Comparison of ENCODE assay signal across 9 cellular contexts in the genomic region with DNA sequence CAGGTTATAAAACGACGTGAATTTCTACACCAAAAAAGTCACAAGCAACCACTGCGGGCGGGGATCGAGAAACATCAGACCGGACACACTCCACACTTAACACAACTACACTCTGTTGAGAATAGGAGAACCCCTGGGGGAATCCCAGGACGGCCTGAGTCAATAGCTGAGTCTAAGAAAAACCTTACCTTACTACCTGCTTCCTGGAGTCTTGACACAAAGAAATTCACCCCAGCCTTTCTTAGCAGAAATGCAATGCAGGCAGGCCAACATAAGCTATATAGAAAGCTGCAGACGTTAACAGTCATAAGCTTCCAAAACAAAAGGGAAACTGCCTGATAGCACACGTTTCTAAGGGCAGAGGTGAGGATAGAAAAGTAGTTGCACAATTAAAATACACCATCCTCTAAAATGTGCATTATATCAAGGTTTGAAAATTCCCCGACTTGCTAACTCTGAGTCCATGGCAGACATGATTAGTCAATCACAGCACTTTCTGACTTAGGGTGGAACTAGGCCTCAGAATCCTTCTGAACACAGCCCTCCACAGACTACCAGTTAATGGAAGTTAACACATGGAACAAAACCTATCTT.
DNase-seq lines count a peak whose midpoint lies in the region; ATAC-seq and TF ChIP-seq lines count a peak whose summit lies in the region.
"Had no signal": no experiment of that assay in that cellular context is flagged by ENCODE, and none has a peak within 500 bp of the region (broad histone marks: within the 10 kb centered on the region; RNA-seq: fewer than 3 reads in every experiment).

No MANE protein-coding gene starts in this region.

- peak; percentile 55 for ATAC-seq in GM21825 (IDR thresholded peaks at IDR 0.05; ENCODE audit: unreplicated experiment)
- peak; percentile 78 to 85 for ATAC-seq in stimulated activated naive B cell treated with anti-CD40 and anti-IgM and Interleukin-4, amounts not matched to agents 10 μg/mL and 1 μg/mL and 100 μg/mL, for 72 hours (replicated peaks)

- no peaks in the 10 kb centered on the region for H3K27me3 ChIP-seq in DOHH2 (ENCODE audit: control insufficient read depth, low read length)

- H3K9me3 ChIP-seq in DOHH2 (ENCODE audit: control insufficient read depth, insufficient read depth, low read length) = no peaks in the 10 kb centered on the region

- peak overlapping the region; percentile 92 for H3K4me2 ChIP-seq in DOHH2 (ENCODE audit: low read length)

- peaks cover 4% of the 10 kb centered on the region; the same call in 1 of the 2 replicates for H4K20me1 ChIP-seq in DOHH2 (ENCODE audit: control insufficient read depth, insufficient read depth, low read depth, low read length)

- no peaks in the 10 kb centered on the region for H3K4me1 Mint-ChIP-seq in chondrocyte (ENCODE audit: low read depth)
- peaks cover 65 to 90% of the 10 kb centered on the region in 2 donors for H3K4me1 Mint-ChIP-seq in stimulated activated naive B cell treated with anti-CD40 and anti-IgM and Interleukin-4, amounts not matched to agents 10 μg/mL and 1 μg/mL and 100 μg/mL, for 72 hours

- no peak overlapping the region for H3K4me3 Mint-ChIP-seq in chondrocyte (ENCODE audit: unreplicated experiment)
- H3K4me3 Mint-ChIP-seq in stimulated activated naive B cell treated with anti-CD40 and anti-IgM and Interleukin-4, amounts not matched to agents 10 μg/mL and 1 μg/mL and 100 μg/mL, for 72 hours = peak overlapping the region; percentile 44 to 48

- H3K4me3 ChIP-seq in DOHH2 (ENCODE audit: low read length) = peak overlapping the region; percentile 77
- H3K4me3 ChIP-seq: skin epidermis had no signal

- H3K9me2 ChIP-seq in DOHH2 (replicated peaks; ENCODE audit: control insufficient read depth, low read length) = no peaks in the 10 kb centered on the region

- H3K27ac ChIP-seq in DOHH2 (ENCODE audit: low read depth, low read length) = peak overlapping the region; percentile 98

- no peak for TF ChIP-seq CTCF in DOHH2 (IDR thresholded peaks at IDR 0.05; ENCODE audit: low read depth, low read length, poor library complexity, severe bottlenecking)
- no peak for TF ChIP-seq CTCF in chondrocyte (IDR thresholded peaks at IDR 0.05)

- H3K27ac Mint-ChIP-seq in chondrocyte (ENCODE audit: unreplicated experiment) = no peak overlapping the region
- H3K27ac Mint-ChIP-seq in stimulated activated naive B cell treated with anti-CD40 and anti-IgM and Interleukin-4, amounts not matched to agents 10 μg/mL and 1 μg/mL and 100 μg/mL, for 72 hours = peak overlapping the region; percentile 95

- H3K27me3 Mint-ChIP-seq in chondrocyte (ENCODE audit: low read depth) = peaks cover 4% of the 10 kb centered on the region
- no peaks in the 10 kb centered on the region for H3K27me3 Mint-ChIP-seq in stimulated activated naive B cell treated with anti-CD40 and anti-IgM and Interleukin-4, amounts not matched to agents 10 μg/mL and 1 μg/mL and 100 μg/mL, for 72 hours

- H3K9me3 Mint-ChIP-seq in chondrocyte (ENCODE audit: low read depth) = no peaks in the 10 kb centered on the region
- no peaks in the 10 kb centered on the region for H3K9me3 Mint-ChIP-seq in stimulated activated naive B cell treated with anti-CD40 and anti-IgM and Interleukin-4, amounts not matched to agents 10 μg/mL and 1 μg/mL and 100 μg/mL, for 72 hours

- peaks cover 36% of the 10 kb centered on the region for H3F3A ChIP-seq in DOHH2 (ENCODE audit: control insufficient read depth, insufficient read depth)

- H3K79me2 ChIP-seq in DOHH2 (ENCODE audit: control insufficient read depth, low read length) = peaks cover 96% of the 10 kb centered on the region

- peaks cover 97% of the 10 kb centered on the region for H3K4me1 ChIP-seq in DOHH2 (ENCODE audit: control insufficient read depth, low read length)

- peaks cover 2% of the 10 kb centered on the region for H3K36me3 Mint-ChIP-seq in chondrocyte (ENCODE audit: low read depth)
- H3K36me3 Mint-ChIP-seq in stimulated activated naive B cell treated with anti-CD40 and anti-IgM and Interleukin-4, amounts not matched to agents 10 μg/mL and 1 μg/mL and 100 μg/mL, for 72 hours = peaks cover 29 to 46% of the 10 kb centered on the region in 2 donors

- H3K36me3 ChIP-seq in DOHH2 (ENCODE audit: control insufficient read depth, low read length) = peaks cover 68% of the 10 kb centered on the region

- peak; percentile 35 to 86 (median 58) for DNase-seq in T-helper 1 cell
- peak; percentile 22 for DNase-seq in chondrocyte (ENCODE audit: low spot score)
- peak; percentile 56 for DNase-seq in stimulated activated naive B cell treated with anti-CD40 and anti-IgM and Interleukin-4, amounts not matched to agents 10 μg/mL and 1 μg/mL and 100 μg/mL, for 72 hours
- no peak for DNase-seq in DMS79 treated with DMSO at 0.1 percent for 48 hours (lab: John Stamatoyannopoulos, UW)
- DNase-seq in G401 (ENCODE audit: low spot score) = no peak
- DNase-seq in NCI-H187 treated with DMSO at 0.1 percent for 48 hours (lab: John Stamatoyannopoulos, UW) = no peak

- in situ Hi-C loops in G401 (cut with HindIII; ENCODE audit: low sequenced_read_pairs) = no loop called here

Comparison
In these comparisons a context has a peak if more than half of its experiments do, and no peak if none do; other contexts are left out.
1. DNase-seq: peak in T-helper 1 cell (5 of 5), chondrocyte (single experiment) and stimulated activated naive B cell treated with anti-CD40 and anti-IgM and Interleukin-4, amounts not matched to agents 10 μg/mL and 1 μg/mL and 100 μg/mL, for 72 hours (single experiment); none in DMS79 treated with DMSO at 0.1 percent for 48 hours (single experiment), G401 (single experiment) and NCI-H187 treated with DMSO at 0.1 percent for 48 hours (single experiment).